3 cellular contexts compared by ENCODE assay signal in the genomic region with DNA sequence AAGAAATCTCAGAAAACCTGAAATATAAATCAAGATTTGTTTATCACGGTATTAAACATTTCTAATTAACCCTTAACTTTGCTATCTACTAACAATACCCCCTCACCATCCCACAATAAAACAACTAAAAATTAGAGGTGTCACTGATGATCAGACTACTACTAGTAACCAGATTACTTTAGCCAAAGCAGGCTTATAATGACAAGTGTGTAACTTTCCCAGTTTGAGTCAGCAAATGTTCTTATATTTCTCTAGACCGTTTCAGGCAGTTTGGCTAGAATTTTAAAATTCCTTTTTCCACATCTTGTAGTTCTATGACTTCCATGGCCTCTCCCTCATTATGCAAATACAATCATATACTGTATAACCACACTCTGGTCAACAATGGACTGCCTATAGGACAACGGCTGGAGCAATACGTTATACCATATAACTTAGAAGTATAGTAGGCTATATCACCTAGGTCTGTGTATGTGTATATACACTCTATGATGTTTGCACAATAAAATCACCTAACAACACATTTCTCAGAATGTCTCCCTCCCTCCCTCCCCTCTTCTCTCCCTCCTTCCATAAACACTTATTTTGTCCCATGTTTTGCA.
TF ChIP-seq lines count a peak whose summit lies in the region.

No MANE protein-coding gene starts in this region.

TF ChIP-seq in SK-N-SH, 30 proteins besides CTCF, POLR2A, EP300 and RAD21 (continued from another document):
- no peak for TF ChIP-seq NRF1 (IDR thresholded peaks at IDR 0.05; ENCODE audit: low read depth, low read length)
- TF ChIP-seq, protein P1, sequence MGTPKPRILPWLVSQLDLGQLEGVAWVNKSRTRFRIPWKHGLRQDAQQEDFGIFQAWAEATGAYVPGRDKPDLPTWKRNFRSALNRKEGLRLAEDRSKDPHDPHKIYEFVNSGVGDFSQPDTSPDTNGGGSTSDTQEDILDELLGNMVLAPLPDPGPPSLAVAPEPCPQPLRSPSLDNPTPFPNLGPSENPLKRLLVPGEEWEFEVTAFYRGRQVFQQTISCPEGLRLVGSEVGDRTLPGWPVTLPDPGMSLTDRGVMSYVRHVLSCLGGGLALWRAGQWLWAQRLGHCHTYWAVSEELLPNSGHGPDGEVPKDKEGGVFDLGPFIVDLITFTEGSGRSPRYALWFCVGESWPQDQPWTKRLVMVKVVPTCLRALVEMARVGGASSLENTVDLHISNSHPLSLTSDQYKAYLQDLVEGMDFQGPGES (IDR thresholded peaks at IDR 0.05; ENCODE audit: low read depth, low read length): no peak

TF ChIP-seq in SK-N-SH treated with all-trans-retinoic acid at 6 μM for 48 hours, 23 proteins besides CTCF, POLR2A, EP300 and RAD21:
- TF ChIP-seq RARB (CRISPR knock-in tag; IDR thresholded peaks at IDR 0.05) (no peak), ESRRG (CRISPR knock-in tag; IDR thresholded peaks at IDR 0.05) (no peak), TOX (CRISPR knock-in tag; IDR thresholded peaks at IDR 0.05; ENCODE audit: borderline replicate concordance) (no peak), PATZ1 (CRISPR knock-in tag; IDR thresholded peaks at IDR 0.05; ENCODE audit: borderline replicate concordance) (no peak), CSDC2 (CRISPR knock-in tag; IDR thresholded peaks at IDR 0.05) (no peak), ZNF565 (CRISPR knock-in tag; conservative IDR thresholded peaks at IDR 0.05; ENCODE audit: low read depth) (no peak), ZNF70 (CRISPR knock-in tag; IDR thresholded peaks at IDR 0.05) (no peak), ARNTL (CRISPR knock-in tag; IDR thresholded peaks at IDR 0.05; ENCODE audit: borderline replicate concordance, low read depth) (no peak), BACH2 (CRISPR knock-in tag; IDR thresholded peaks at IDR 0.05; ENCODE audit: borderline replicate concordance) (no peak), OSR1 (CRISPR knock-in tag; IDR thresholded peaks at IDR 0.05) (no peak), ZFP3 (CRISPR knock-in tag; IDR thresholded peaks at IDR 0.05) (no peak), SNAI2 (CRISPR knock-in tag; IDR thresholded peaks at IDR 0.05) (no peak)
- TF ChIP-seq, protein P2, sequence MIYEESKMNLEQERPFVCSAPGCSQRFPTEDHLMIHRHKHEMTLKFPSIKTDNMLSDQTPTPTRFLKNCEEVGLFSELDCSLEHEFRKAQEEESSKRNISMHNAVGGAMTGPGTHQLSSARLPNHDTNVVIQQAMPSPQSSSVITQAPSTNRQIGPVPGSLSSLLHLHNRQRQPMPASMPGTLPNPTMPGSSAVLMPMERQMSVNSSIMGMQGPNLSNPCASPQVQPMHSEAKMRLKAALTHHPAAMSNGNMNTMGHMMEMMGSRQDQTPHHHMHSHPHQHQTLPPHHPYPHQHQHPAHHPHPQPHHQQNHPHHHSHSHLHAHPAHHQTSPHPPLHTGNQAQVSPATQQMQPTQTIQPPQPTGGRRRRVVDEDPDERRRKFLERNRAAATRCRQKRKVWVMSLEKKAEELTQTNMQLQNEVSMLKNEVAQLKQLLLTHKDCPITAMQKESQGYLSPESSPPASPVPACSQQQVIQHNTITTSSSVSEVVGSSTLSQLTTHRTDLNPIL (CRISPR knock-in tag; IDR thresholded peaks at IDR 0.05; ENCODE audit: low read depth): no peak
- TF ChIP-seq, protein P3, sequence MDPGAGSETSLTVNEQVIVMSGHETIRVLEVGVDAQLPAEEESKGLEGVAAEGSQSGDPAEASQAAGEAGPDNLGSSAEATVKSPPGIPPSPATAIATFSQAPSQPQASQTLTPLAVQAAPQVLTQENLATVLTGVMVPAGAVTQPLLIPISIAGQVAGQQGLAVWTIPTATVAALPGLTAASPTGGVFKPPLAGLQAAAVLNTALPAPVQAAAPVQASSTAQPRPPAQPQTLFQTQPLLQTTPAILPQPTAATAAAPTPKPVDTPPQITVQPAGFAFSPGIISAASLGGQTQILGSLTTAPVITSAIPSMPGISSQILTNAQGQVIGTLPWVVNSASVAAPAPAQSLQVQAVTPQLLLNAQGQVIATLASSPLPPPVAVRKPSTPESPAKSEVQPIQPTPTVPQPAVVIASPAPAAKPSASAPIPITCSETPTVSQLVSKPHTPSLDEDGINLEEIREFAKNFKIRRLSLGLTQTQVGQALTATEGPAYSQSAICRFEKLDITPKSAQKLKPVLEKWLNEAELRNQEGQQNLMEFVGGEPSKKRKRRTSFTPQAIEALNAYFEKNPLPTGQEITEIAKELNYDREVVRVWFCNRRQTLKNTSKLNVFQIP (CRISPR knock-in tag; IDR thresholded peaks at IDR 0.05; ENCODE audit: borderline replicate concordance, low read depth): no peak
- TF ChIP-seq, protein P4, sequence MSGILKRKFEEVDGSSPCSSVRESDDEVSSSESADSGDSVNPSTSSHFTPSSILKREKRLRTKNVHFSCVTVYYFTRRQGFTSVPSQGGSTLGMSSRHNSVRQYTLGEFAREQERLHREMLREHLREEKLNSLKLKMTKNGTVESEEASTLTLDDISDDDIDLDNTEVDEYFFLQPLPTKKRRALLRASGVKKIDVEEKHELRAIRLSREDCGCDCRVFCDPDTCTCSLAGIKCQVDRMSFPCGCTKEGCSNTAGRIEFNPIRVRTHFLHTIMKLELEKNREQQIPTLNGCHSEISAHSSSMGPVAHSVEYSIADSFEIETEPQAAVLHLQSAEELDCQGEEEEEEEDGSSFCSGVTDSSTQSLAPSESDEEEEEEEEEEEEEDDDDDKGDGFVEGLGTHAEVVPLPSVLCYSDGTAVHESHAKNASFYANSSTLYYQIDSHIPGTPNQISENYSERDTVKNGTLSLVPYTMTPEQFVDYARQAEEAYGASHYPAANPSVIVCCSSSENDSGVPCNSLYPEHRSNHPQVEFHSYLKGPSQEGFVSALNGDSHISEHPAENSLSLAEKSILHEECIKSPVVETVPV (CRISPR knock-in tag; IDR thresholded peaks at IDR 0.05): no peak

TF ChIP-seq in GM12878, 131 proteins besides CTCF, POLR2A, EP300 and RAD21 (continued from another document):
- TF ChIP-seq POLR2AphosphoS2 (IDR thresholded peaks at IDR 0.05; ENCODE audit: low read depth, low read length): no peak
